ENCODE assay signal across 14 cellular contexts in the genomic region with DNA sequence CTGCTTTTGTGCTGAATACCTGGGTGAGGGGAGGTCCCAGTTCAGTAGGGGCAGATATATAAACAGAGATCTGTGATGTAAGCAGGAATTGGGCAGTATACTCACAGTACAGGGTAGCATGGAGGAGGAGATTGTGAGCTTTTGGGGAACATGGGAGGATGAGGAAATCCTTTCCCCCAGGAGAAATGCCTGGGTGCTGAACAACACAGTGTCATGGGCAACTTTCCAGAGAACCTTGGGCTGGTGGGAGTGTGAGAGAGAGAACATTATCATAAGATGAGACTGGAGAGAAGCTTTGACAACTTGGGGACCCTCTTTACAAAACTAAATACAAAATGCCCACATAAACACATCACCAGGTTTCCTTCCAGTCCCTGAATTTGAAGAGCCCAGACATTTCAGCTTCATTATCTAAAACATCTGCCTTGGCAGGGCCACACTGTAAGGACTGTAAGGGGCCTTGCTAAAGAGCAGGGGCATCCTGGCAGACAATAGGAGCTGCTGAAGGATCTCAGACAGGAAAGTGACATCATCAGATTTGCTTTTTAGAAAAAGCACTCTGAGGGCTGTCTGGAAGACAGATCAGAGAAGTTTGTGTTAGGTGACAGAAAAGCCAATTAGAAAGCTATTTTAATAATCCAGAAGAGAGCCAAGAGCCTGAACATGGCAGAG.
A peak's percentile ranks its signal among the peaks of the same experiment; 100 is the strongest.
DNase-seq lines count a peak whose midpoint lies in the region; ATAC-seq and TF ChIP-seq lines count a peak whose summit lies in the region.
"Had no signal": no experiment of that assay in that cellular context is flagged by ENCODE, and none has a peak within 500 bp of the region (broad histone marks: within the 10 kb centered on the region; RNA-seq: fewer than 3 reads in every experiment).

No MANE protein-coding gene starts in this region.

- H3K4me3 ChIP-seq in breast epithelium (no peak overlapping the region), adipocyte (ENCODE audit: low read length) (no peak overlapping the region), foreskin fibroblast (ENCODE audit: low read depth in 1 of 2, low read length in 2 of 2) (no peak overlapping the region), testis (no peak overlapping the region), SJCRH30 (no peak overlapping the region)
- H3K4me3 ChIP-seq: PC-9, skin epidermis had no signal

- H3K4me3 Mint-ChIP-seq in MCF 10A (ENCODE audit: unreplicated experiment) = no peak overlapping the region
- H3K4me3 Mint-ChIP-seq: activated CD8-positive, alpha-beta memory T cell treated with anti-CD3 and anti-CD28 coated beads, Interleukin-2, amount 10 ng/mL, durations not matched to agents 7 days and 5 days; effector memory CD8-positive, alpha-beta T cell; type B pancreatic cell had no signal

- BruUV-seq in MCF 10A (replicated peaks; lab: Mats Ljungman, UMichigan) = no TSS peak

- TF ChIP-seq POLR2A in breast epithelium (IDR thresholded peaks at IDR 0.05) = no peak
- no peak for TF ChIP-seq POLR2A in testis (IDR thresholded peaks at IDR 0.05)

- H3K27me3 Mint-ChIP-seq in MCF 10A (ENCODE audit: insufficient read depth, unreplicated experiment) = no peaks in the 10 kb centered on the region
- H3K27me3 Mint-ChIP-seq: activated CD8-positive, alpha-beta memory T cell treated with anti-CD3 and anti-CD28 coated beads, Interleukin-2, amount 10 ng/mL, durations not matched to agents 7 days and 5 days; effector memory CD8-positive, alpha-beta T cell; type B pancreatic cell had no signal

- H3K36me3 Mint-ChIP-seq in MCF 10A (ENCODE audit: insufficient read depth, unreplicated experiment) = no peaks in the 10 kb centered on the region
- H3K36me3 Mint-ChIP-seq: type B pancreatic cell had no signal

- H3K4me1 ChIP-seq in breast epithelium (no peaks in the 10 kb centered on the region), adipocyte (ENCODE audit: control insufficient read depth, insufficient read depth, low read length) (peaks cover 13% of the 10 kb centered on the region), testis (peaks cover 11% of the 10 kb centered on the region), SJCRH30 (no peaks in the 10 kb centered on the region)

- H3K4me1 Mint-ChIP-seq in MCF 10A (ENCODE audit: insufficient read depth, unreplicated experiment) = peaks cover 22% of the 10 kb centered on the region
- H3K4me1 Mint-ChIP-seq: activated CD8-positive, alpha-beta memory T cell treated with anti-CD3 and anti-CD28 coated beads, Interleukin-2, amount 10 ng/mL, durations not matched to agents 7 days and 5 days had no signal

- H3K27ac Mint-ChIP-seq in MCF 10A (ENCODE audit: low read depth, unreplicated experiment) = peak overlapping the region; percentile 4
- H3K27ac Mint-ChIP-seq: activated CD8-positive, alpha-beta memory T cell treated with anti-CD3 and anti-CD28 coated beads, Interleukin-2, amount 10 ng/mL, durations not matched to agents 7 days and 5 days; type B pancreatic cell had no signal

- H3K27me3 ChIP-seq in breast epithelium = no peaks in the 10 kb centered on the region
- no peaks in the 10 kb centered on the region for H3K27me3 ChIP-seq in adipocyte (replicated peaks; ENCODE audit: control insufficient read depth, insufficient read depth, low read length)
- no peaks in the 10 kb centered on the region for H3K27me3 ChIP-seq in testis
- no peaks in the 10 kb centered on the region for H3K27me3 ChIP-seq in SJCRH30

- intact Hi-C loops in MCF 10A (cut with micrococcal nuclease) (no loop called here), breast epithelium (cut with DNase I; ENCODE audit: low total_unique reads) (no loop called here), testis (cut with DNase I; ENCODE audit: low total_unique reads) (no loop called here), posterior vena cava (cut with DNase I) (no loop called here)

- no peak overlapping the region for H3K9ac ChIP-seq in adipocyte (ENCODE audit: low read length)

- H3K36me3 ChIP-seq in breast epithelium = no peaks in the 10 kb centered on the region
- H3K36me3 ChIP-seq in adipocyte (ENCODE audit: control insufficient read depth, insufficient read depth, low read length, severe bottlenecking) = no peaks in the 10 kb centered on the region
- no peaks in the 10 kb centered on the region for H3K36me3 ChIP-seq in testis (ENCODE audit: low read depth, missing control alignments)
- no peaks in the 10 kb centered on the region for H3K36me3 ChIP-seq in SJCRH30

- H3K9me3 Mint-ChIP-seq in MCF 10A (ENCODE audit: unreplicated experiment) = no peaks in the 10 kb centered on the region
- H3K9me3 Mint-ChIP-seq: effector memory CD8-positive, alpha-beta T cell; type B pancreatic cell had no signal

- DNase-seq in MCF 10A (ENCODE audit: unreplicated experiment) = peak; percentile 77
- no peak for DNase-seq in breast epithelium (ENCODE audit: low spot score in 2 of 2)
- peak; percentile 63 for DNase-seq in adipocyte (ENCODE audit: low read depth)
- peak; percentile 71 to 90 for DNase-seq in foreskin fibroblast
- peak; percentile 38 for DNase-seq in testis
- no peak for DNase-seq in posterior vena cava (ENCODE audit: low spot score)
- DNase-seq in SJCRH30 = no peak
- DNase-seq: activated CD8-positive, alpha-beta memory T cell treated with anti-CD3 and anti-CD28 coated beads, Interleukin-2, amount 10 ng/mL, durations not matched to agents 7 days and 5 days; amniotic stem cell; effector memory CD8-positive, alpha-beta T cell; PC-9 had no signal

- ATAC-seq in GM21423 (IDR thresholded peaks at IDR 0.05; ENCODE audit: unreplicated experiment) = no peak
- ATAC-seq: activated CD8-positive, alpha-beta memory T cell treated with anti-CD3 and anti-CD28 coated beads, Interleukin-2, amount 10 ng/mL, durations not matched to agents 7 days and 5 days; effector memory CD8-positive, alpha-beta T cell had no signal

- H3K27ac ChIP-seq in breast epithelium (no peak overlapping the region), testis (no peak overlapping the region), SJCRH30 (no peak overlapping the region)
- H3K27ac ChIP-seq: PC-9, skin epidermis had no signal

- H3K9me3 ChIP-seq in breast epithelium (no peaks in the 10 kb centered on the region), adipocyte (ENCODE audit: control insufficient read depth, low read length) (no peaks in the 10 kb centered on the region), testis (no peaks in the 10 kb centered on the region), SJCRH30 (replicated peaks) (no peaks in the 10 kb centered on the region)

- POLR2A ChIA-PET in MCF 10A (lab: Yijun Ruan, JAX) = interaction anchor here (0.7 kb wide), 1 partner anchor 99 kb away, joined by 4 read pairs; no protein-coding TSS in a partner anchor

- no peak for TF ChIP-seq CTCF in MCF 10A (IDR thresholded peaks at IDR 0.05; ENCODE audit: unreplicated experiment)
- TF ChIP-seq CTCF in breast epithelium (IDR thresholded peaks at IDR 0.05) = no peak
- no peak for TF ChIP-seq CTCF in foreskin fibroblast (IDR thresholded peaks at IDR 0.05; ENCODE audit: low read depth, low read length)
- no peak for TF ChIP-seq CTCF in testis (IDR thresholded peaks at IDR 0.05)

- CTCF ChIA-PET in MCF 10A (lab: Yijun Ruan, JAX) = interaction anchor here (0.5 to 0.6 kb wide), 3 partner anchors 10 to 354 kb away, joined by 3 to 5 read pairs (median 4); no protein-coding TSS in a partner anchor

Comparison
In these comparisons a context has a peak if more than half of its experiments do, and no peak if none do; other contexts are left out.
1. DNase-seq: peak in MCF 10A (single experiment), adipocyte (single experiment), foreskin fibroblast (2 of 2) and testis (single experiment); none in breast epithelium (0 of 2), posterior vena cava (single experiment) and SJCRH30 (0 of 2).